Comparison of ENCODE assay signal across 22 cellular contexts in genomic region chr9:116411506-116411905, GRCh38.
"Had no signal": no experiment of that assay in that cellular context is flagged by ENCODE, and none has a peak within 500 bp of the region (broad histone marks: within the 10 kb centered on the region; RNA-seq: fewer than 3 reads in every experiment).

No MANE protein-coding gene starts in this region.

- FAIRE-seq: pancreas, small intestine, urothelium cell line had no signal

- ATAC-seq: natural killer cell treated with Interleukin-12 subunit alpha and Interleukin-12 subunit beta and Interleukin-15 and Interleukin-18, amount 100 ng/mL, for 72 hours; pancreas; right cardiac atrium; right lobe of liver; stimulated activated effector memory CD8-positive, alpha-beta T cell treated with anti-CD3 and anti-CD28 coated beads, Interleukin-12 subunit alpha, Interleukin-12 subunit beta, amount 100 ng/mL, for 72 hours; stimulated activated naive B cell treated with anti-CD40 and anti-IgM and Interleukin-4, amounts not matched to agents 10 μg/mL and 1 μg/mL and 100 μg/mL, for 72 hours had no signal

- H3K27ac Mint-ChIP-seq: natural killer cell treated with Interleukin-12 subunit alpha and Interleukin-12 subunit beta and Interleukin-15 and Interleukin-18, amount 100 ng/mL, for 72 hours; nephron progenitor cell; stimulated activated effector memory CD8-positive, alpha-beta T cell treated with anti-CD3 and anti-CD28 coated beads, Interleukin-12 subunit alpha, Interleukin-12 subunit beta, amount 100 ng/mL, for 72 hours; stimulated activated naive B cell treated with anti-CD40 and anti-IgM and Interleukin-4, amounts not matched to agents 10 μg/mL and 1 μg/mL and 100 μg/mL, for 72 hours; stimulated activated naive CD8-positive, alpha-beta T cell treated with anti-CD3 and anti-CD28 coated beads, Interleukin-15, Interleukin-2, amounts not matched to agents 100 ng/mL and 50 ng/mL, for 24 hours had no signal

- H3K4me1 Mint-ChIP-seq: neural crest cell; stimulated activated effector memory CD8-positive, alpha-beta T cell treated with anti-CD3 and anti-CD28 coated beads, Interleukin-12 subunit alpha, Interleukin-12 subunit beta, amount 100 ng/mL, for 72 hours had no signal

- H3K4me3 Mint-ChIP-seq: natural killer cell treated with Interleukin-12 subunit alpha and Interleukin-12 subunit beta and Interleukin-15 and Interleukin-18, amount 100 ng/mL, for 72 hours; nephron progenitor cell; neural crest cell; stimulated activated effector memory CD8-positive, alpha-beta T cell treated with anti-CD3 and anti-CD28 coated beads, Interleukin-12 subunit alpha, Interleukin-12 subunit beta, amount 100 ng/mL, for 72 hours; stimulated activated naive B cell treated with anti-CD40 and anti-IgM and Interleukin-4, amounts not matched to agents 10 μg/mL and 1 μg/mL and 100 μg/mL, for 72 hours; stimulated activated naive CD8-positive, alpha-beta T cell treated with anti-CD3 and anti-CD28 coated beads, Interleukin-15, Interleukin-2, amounts not matched to agents 100 ng/mL and 50 ng/mL, for 24 hours had no signal

- H3K27me3 Mint-ChIP-seq: natural killer cell treated with Interleukin-12 subunit alpha and Interleukin-12 subunit beta and Interleukin-15 and Interleukin-18, amount 100 ng/mL, for 72 hours; stimulated activated naive B cell treated with anti-CD40 and anti-IgM and Interleukin-4, amounts not matched to agents 10 μg/mL and 1 μg/mL and 100 μg/mL, for 72 hours; stimulated activated naive CD8-positive, alpha-beta T cell treated with anti-CD3 and anti-CD28 coated beads, Interleukin-15, Interleukin-2, amounts not matched to agents 100 ng/mL and 50 ng/mL, for 24 hours had no signal

- H3K36me3 Mint-ChIP-seq: natural killer cell treated with Interleukin-12 subunit alpha and Interleukin-12 subunit beta and Interleukin-15 and Interleukin-18, amount 100 ng/mL, for 72 hours; stimulated activated effector memory CD8-positive, alpha-beta T cell treated with anti-CD3 and anti-CD28 coated beads, Interleukin-12 subunit alpha, Interleukin-12 subunit beta, amount 100 ng/mL, for 72 hours; stimulated activated naive B cell treated with anti-CD40 and anti-IgM and Interleukin-4, amounts not matched to agents 10 μg/mL and 1 μg/mL and 100 μg/mL, for 72 hours had no signal

- H3K9me3 Mint-ChIP-seq: nephron progenitor cell; stimulated activated effector memory CD8-positive, alpha-beta T cell treated with anti-CD3 and anti-CD28 coated beads, Interleukin-12 subunit alpha, Interleukin-12 subunit beta, amount 100 ng/mL, for 72 hours; stimulated activated naive CD8-positive, alpha-beta T cell treated with anti-CD3 and anti-CD28 coated beads, Interleukin-15, Interleukin-2, amounts not matched to agents 100 ng/mL and 50 ng/mL, for 24 hours had no signal

- DNase-seq: nephron progenitor cell; nucleus accumbens; pancreas; right cardiac atrium; right lobe of liver; sigmoid colon; small intestine; stimulated activated CD4-positive, alpha-beta T cell treated with anti-CD3 and anti-CD28 coated beads, Interleukin-15, amount 100 ng/mL, for 24 hours; stimulated activated CD4-positive, alpha-beta T cell treated with anti-CD3 and anti-CD28 coated beads, Interleukin-2, amount 100 ng/mL, for 24 hours; stimulated activated CD4-positive, alpha-beta T cell treated with anti-CD3 and anti-CD28 coated beads, Interleukin-2, amount 100 ng/mL, for 48 hours; stimulated activated CD4-positive, alpha-beta T cell treated with anti-CD3 and anti-CD28 coated beads, Interleukin-4, amount 100 ng/mL, for 24 hours; stimulated activated naive B cell treated with anti-CD40 and anti-IgM and Interleukin-4, amounts not matched to agents 10 μg/mL and 1 μg/mL and 100 μg/mL, for 72 hours; stimulated activated naive CD4-positive, alpha-beta T cell treated with Interleukin-2 at 50 U/mL for 16 hours; stomach; thyroid gland; trophoblast cell; upper lobe of left lung had no signal
